Comparison of ENCODE assay signal across 15 cellular contexts in genomic region chr10:109282510-109282909, GRCh38.
DNase-seq lines count a peak whose midpoint lies in the region; ATAC-seq and TF ChIP-seq lines count a peak whose summit lies in the region.
"Had no signal": no experiment of that assay in that cellular context is flagged by ENCODE, and none has a peak within 500 bp of the region (broad histone marks: within the 10 kb centered on the region; RNA-seq: fewer than 3 reads in every experiment).

No MANE protein-coding gene starts in this region.

- H3K9me2 ChIP-seq in hepatocyte (replicated peaks; ENCODE audit: insufficient read depth) = no peaks in the 10 kb centered on the region

- no peaks in the 10 kb centered on the region for H3K79me2 ChIP-seq in hepatocyte

- no peak for TF ChIP-seq CTCF in hepatocyte (IDR thresholded peaks at IDR 0.05; ENCODE audit: poor library complexity)

- no peaks in the 10 kb centered on the region for H3K36me3 ChIP-seq in hepatocyte (replicated peaks; ENCODE audit: insufficient read depth, low read depth)
- H3K36me3 ChIP-seq: ascending aorta, prostate gland, thyroid gland had no signal

- H3K27ac ChIP-seq in hepatocyte = peak overlapping the region; percentile 21
- H3K27ac ChIP-seq: ascending aorta, dorsolateral prefrontal cortex, prostate gland, SK-N-MC, thyroid gland had no signal

- no peak for ATAC-seq in HG03097 (IDR thresholded peaks at IDR 0.05; ENCODE audit: low FRiP score, unreplicated experiment)

- peak overlapping the region; percentile 16 for H3K4me2 ChIP-seq in hepatocyte

- H2AFZ ChIP-seq in hepatocyte = no peak overlapping the region

- no peaks in the 10 kb centered on the region for H3K27me3 ChIP-seq in hepatocyte
- H3K27me3 ChIP-seq: ascending aorta, thyroid gland had no signal

- DNase-seq in H4 (ENCODE audit: low spot score) = peak; percentile 24
- peak; percentile 40 for DNase-seq in astrocyte of the hippocampus (ENCODE audit: low read depth, low spot score)
- DNase-seq in hepatocyte (ENCODE audit: low spot score) = peak; percentile 50
- DNase-seq in SHP77 treated with DMSO at 0.1 percent for 48 hours (lab: John Stamatoyannopoulos, UW) = no peak
- DNase-seq in HUDEP-2 (lab: John Stamatoyannopoulos, UW; ENCODE audit: unreplicated experiment in 76 of 76) = no peak
- DNase-seq in SIG-M5 (lab: John Stamatoyannopoulos, UW) = no peak
- DNase-seq: activated CD8-positive, alpha-beta memory T cell treated with anti-CD3 and anti-CD28 coated beads for 24 hours; dorsolateral prefrontal cortex; NCI-H1436 treated with DMSO at 0.1 percent for 48 hours; stimulated activated CD4-positive, alpha-beta T cell treated with anti-CD3 and anti-CD28 coated beads, Interleukin-1b, Interleukin-23, amount 100 ng/mL, for 48 hours had no signal

- H3K4me1 ChIP-seq in hepatocyte (ENCODE audit: insufficient read depth) = peaks cover 10% of the 10 kb centered on the region
- H3K4me1 ChIP-seq: ascending aorta, prostate gland, thyroid gland had no signal

- H3K4me3 ChIP-seq in hepatocyte = no peak overlapping the region
- H3K4me3 ChIP-seq: ascending aorta, dorsolateral prefrontal cortex, prostate gland, SK-N-MC, thyroid gland had no signal

- H3K9me3 ChIP-seq in hepatocyte (ENCODE audit: low read depth) = no peaks in the 10 kb centered on the region
- H3K9me3 ChIP-seq: ascending aorta, prostate gland, thyroid gland had no signal

- no peaks in the 10 kb centered on the region for H4K20me1 ChIP-seq in hepatocyte (ENCODE audit: insufficient read depth, poor library complexity, severe bottlenecking)

Comparison
In these comparisons a context has a peak if more than half of its experiments do, and no peak if none do; other contexts are left out.
1. DNase-seq: peak in H4 (single experiment), astrocyte of the hippocampus (single experiment) and hepatocyte (single experiment); none in SHP77 treated with DMSO at 0.1 percent for 48 hours (single experiment), HUDEP-2 (0 of 76) and SIG-M5 (single experiment).